1 cellular context compared by ENCODE assay signal in the genomic region with DNA sequence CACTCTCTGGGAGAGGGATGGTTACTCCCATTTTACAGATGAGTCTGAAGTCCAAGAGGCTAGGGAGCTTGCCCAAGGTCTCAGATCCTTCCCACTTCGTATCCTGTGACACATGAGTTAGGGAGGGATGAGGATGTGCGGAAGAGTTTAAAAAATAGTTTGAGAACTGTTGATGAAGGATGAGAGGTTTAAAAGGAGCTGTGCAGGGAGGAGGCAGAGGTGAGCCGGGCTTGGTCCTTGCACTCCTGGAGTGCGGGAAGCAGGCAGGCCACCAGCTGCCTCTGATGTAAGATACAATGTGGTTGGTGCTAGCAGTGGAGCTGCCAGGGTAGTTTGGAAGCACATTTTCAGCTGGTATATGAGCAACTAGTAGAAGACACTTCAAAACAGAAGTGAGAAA.
TF ChIP-seq lines count a peak whose summit lies in the region.

No MANE protein-coding gene starts in this region.

TF ChIP-seq in GM23338, 12 proteins besides CTCF, POLR2A, EP300 and RAD21 (continued from another document):
- TF ChIP-seq, protein P1, sequence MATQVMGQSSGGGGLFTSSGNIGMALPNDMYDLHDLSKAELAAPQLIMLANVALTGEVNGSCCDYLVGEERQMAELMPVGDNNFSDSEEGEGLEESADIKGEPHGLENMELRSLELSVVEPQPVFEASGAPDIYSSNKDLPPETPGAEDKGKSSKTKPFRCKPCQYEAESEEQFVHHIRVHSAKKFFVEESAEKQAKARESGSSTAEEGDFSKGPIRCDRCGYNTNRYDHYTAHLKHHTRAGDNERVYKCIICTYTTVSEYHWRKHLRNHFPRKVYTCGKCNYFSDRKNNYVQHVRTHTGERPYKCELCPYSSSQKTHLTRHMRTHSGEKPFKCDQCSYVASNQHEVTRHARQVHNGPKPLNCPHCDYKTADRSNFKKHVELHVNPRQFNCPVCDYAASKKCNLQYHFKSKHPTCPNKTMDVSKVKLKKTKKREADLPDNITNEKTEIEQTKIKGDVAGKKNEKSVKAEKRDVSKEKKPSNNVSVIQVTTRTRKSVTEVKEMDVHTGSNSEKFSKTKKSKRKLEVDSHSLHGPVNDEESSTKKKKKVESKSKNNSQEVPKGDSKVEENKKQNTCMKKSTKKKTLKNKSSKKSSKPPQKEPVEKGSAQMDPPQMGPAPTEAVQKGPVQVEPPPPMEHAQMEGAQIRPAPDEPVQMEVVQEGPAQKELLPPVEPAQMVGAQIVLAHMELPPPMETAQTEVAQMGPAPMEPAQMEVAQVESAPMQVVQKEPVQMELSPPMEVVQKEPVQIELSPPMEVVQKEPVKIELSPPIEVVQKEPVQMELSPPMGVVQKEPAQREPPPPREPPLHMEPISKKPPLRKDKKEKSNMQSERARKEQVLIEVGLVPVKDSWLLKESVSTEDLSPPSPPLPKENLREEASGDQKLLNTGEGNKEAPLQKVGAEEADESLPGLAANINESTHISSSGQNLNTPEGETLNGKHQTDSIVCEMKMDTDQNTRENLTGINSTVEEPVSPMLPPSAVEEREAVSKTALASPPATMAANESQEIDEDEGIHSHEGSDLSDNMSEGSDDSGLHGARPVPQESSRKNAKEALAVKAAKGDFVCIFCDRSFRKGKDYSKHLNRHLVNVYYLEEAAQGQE (IDR thresholded peaks at IDR 0.05; ENCODE audit: unreplicated experiment), result no peak
